ENCODE assay signal across 9 cellular contexts in the genomic region with DNA sequence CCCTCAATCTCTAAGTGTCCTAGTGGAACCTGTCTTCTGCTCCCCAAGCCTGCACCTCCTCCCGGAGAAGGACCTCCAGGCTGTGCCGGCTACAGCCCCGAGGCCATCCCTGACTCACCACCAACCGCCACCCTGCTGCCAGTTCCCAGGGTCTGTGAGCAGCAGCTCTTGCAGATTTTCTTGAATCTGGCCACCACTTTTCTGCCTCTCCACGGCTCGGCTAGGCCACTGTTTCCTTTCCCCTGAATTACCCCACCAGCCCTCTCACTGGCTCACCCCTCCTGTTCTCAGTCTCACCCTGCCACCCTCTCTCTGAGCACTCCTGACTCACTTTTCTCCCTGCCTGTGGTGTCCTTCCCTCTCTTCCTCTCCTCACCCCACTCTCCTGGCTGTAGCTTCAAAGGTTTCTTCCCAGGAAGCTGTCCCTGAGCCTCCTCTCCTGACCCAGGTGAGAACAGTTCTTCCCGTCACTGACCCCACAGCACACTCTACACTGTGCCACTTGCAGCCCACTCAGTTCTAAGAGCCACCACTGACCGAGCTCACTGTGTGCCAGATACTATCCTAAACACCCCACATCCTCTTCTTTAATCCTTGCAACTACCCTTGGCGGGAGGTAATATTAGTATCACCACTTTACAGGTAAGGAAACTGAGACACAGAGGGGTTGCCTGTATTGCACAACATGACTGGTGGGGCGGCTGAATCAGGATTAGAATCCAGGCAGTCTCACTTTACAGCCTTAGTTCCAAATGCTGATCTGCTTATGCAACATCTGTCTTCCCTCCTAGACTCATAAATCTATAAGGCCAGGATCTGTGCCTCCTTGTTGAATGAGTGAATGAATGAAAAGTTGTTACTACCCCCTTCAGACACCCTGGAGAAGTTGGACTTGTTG.
DNase-seq lines count a peak whose midpoint lies in the region; ATAC-seq and TF ChIP-seq lines count a peak whose summit lies in the region.
"Had no signal": no experiment of that assay in that cellular context is flagged by ENCODE, and none has a peak within 500 bp of the region (broad histone marks: within the 10 kb centered on the region; RNA-seq: fewer than 3 reads in every experiment).

No MANE protein-coding gene starts in this region.

- H3K36me3 ChIP-seq in adrenal gland (replicated peaks in 1 of 2) (no peaks in the 10 kb centered on the region), lower lobe of right lung (no peaks in the 10 kb centered on the region)
- H3K36me3 ChIP-seq: neutrophil had no signal

- H3K4me1 ChIP-seq in adrenal gland (replicated peaks in 1 of 2) (peaks cover 20 to 65% of the 10 kb centered on the region in 2 donors), lower lobe of right lung (peaks cover 69% of the 10 kb centered on the region)

- intact Hi-C loops in adrenal gland (cut with DNase I), result loop anchor here in 1 of 2 donors (10.0 kb wide), 1 partner anchor 106 kb away; no protein-coding TSS in a partner anchor
- intact Hi-C loops in lower lobe of right lung (cut with DNase I), result no loop called here
- intact Hi-C loops in sciatic nerve (cut with DNase I), result no loop called here

- TF ChIP-seq POLR2A in adrenal gland (IDR thresholded peaks at IDR 0.05), result no peak

- H3K4me3 ChIP-seq in AG10803 (ENCODE audit: low read length) (no peak overlapping the region), adrenal gland (no peak overlapping the region), lower lobe of right lung (no peak overlapping the region)

- no peaks in the 10 kb centered on the region for H3K27me3 ChIP-seq in adrenal gland
- H3K27me3 ChIP-seq in lower lobe of right lung (ENCODE audit: low read depth), result no peaks in the 10 kb centered on the region

- WGBS in adrenal gland, 4 donors, result 44 to 56% (median 50%) methylated on average over 7 to 10 of the region's 10 CpGs

- DNase-seq in AG10803 (ENCODE audit: low read depth), result peak; percentile 82
- DNase-seq in HuH-7 (ENCODE audit: low spot score), result peak; percentile 35
- peak; percentile 61 to 82 (median 76) for DNase-seq in adrenal gland
- DNase-seq in lower lobe of right lung, result peak; percentile 43
- no peak for DNase-seq in sciatic nerve (ENCODE audit: low spot score)

- H3K9me3 ChIP-seq in adrenal gland (replicated peaks in 1 of 3) (no peaks in the 10 kb centered on the region), lower lobe of right lung (no peaks in the 10 kb centered on the region)
- H3K9me3 ChIP-seq: neutrophil had no signal

- TF ChIP-seq CTCF in AG10803 (conservative IDR thresholded peaks at IDR 0.05; ENCODE audit: low read length) (no peak), adrenal gland (IDR thresholded peaks at IDR 0.05) (no peak), lower lobe of right lung (IDR thresholded peaks at IDR 0.05) (no peak)

- H3K27ac ChIP-seq in adrenal gland (peak overlapping the region in 3 of 5 donors; percentile 66 to 73 (median 70)), lower lobe of right lung (peak overlapping the region; percentile 41)
- H3K27ac ChIP-seq: neutrophil had no signal

- no peak for ATAC-seq in lower lobe of right lung
- no peak for ATAC-seq in sciatic nerve
- no peak for ATAC-seq in GM21515 (IDR thresholded peaks at IDR 0.05; ENCODE audit: unreplicated experiment)
- no peak for ATAC-seq in GM21576 (IDR thresholded peaks at IDR 0.05; ENCODE audit: unreplicated experiment)
- no peak for ATAC-seq in HG02571 (IDR thresholded peaks at IDR 0.05; ENCODE audit: unreplicated experiment)
